22 cellular contexts compared by ENCODE assay signal in genomic region chr19:32702010-32702409, GRCh38. TPM values are rescaled to one million over a fixed set of nuclear protein-coding genes. Genes with fewer than 3 reads are reported as not detected.
DNase-seq lines count a peak whose midpoint lies in the region; ATAC-seq and TF ChIP-seq lines count a peak whose summit lies in the region.
"Had no signal": no experiment of that assay in that cellular context is flagged by ENCODE, and none has a peak within 500 bp of the region (broad histone marks: within the 10 kb centered on the region; RNA-seq: fewer than 3 reads in every experiment).

No MANE protein-coding gene starts in this region.

- H3K4me1 ChIP-seq in lower lobe of right lung: peaks cover 20% of the 10 kb centered on the region
- H3K4me1 ChIP-seq: tibial nerve had no signal

- no peaks in the 10 kb centered on the region for H3K4me1 Mint-ChIP-seq in osteocyte (ENCODE audit: unreplicated experiment)
- H3K4me1 Mint-ChIP-seq: mesothelial cell of epicardium had no signal

- peaks cover 12% of the 10 kb centered on the region for H3K9me3 ChIP-seq in lower lobe of right lung

- DNase-seq in COLO668 (lab: John Stamatoyannopoulos, UW; ENCODE audit: unreplicated experiment) (peak; percentile 23), NCI-H1417 treated with DMSO at 0.1 percent for 48 hours (lab: John Stamatoyannopoulos, UW) (peak; percentile 36), lower lobe of right lung (no peak), SIG-M5 treated with dmso at 0.1 percent for 504 hours (lab: John Stamatoyannopoulos, UW; ENCODE audit: unreplicated experiment) (no peak), KG1 (lab: John Stamatoyannopoulos, UW) (no peak), osteocyte (ENCODE audit: extremely low spot score, unreplicated experiment) (no peak), amniotic stem cell (lab: John Stamatoyannopoulos, UW) (no peak)
- DNase-seq: activated CD8-positive, alpha-beta T cell treated with anti-CD3 and anti-CD28 coated beads, Interleukin-2, amount 10 ng/mL, durations not matched to agents 7 days and 5 days; activated naive CD4-positive, alpha-beta T cell treated with anti-CD3 and anti-CD28 coated beads, Interleukin-2, amount 50 U/mL, for 16 hours; activated T-cell treated with anti-CD3 and anti-CD28 coated beads, Interleukin-2, amount 50 U/mL, for 4 hours; CD4-positive, alpha-beta T cell; heart right ventricle; NCI-H226; right cardiac atrium; stimulated activated naive CD4-positive, alpha-beta T cell; WERI-Rb-1 had no signal

- no peak overlapping the region for H3K4me3 Mint-ChIP-seq in osteocyte (ENCODE audit: unreplicated experiment)
- H3K4me3 Mint-ChIP-seq: activated CD8-positive, alpha-beta T cell treated with anti-CD3 and anti-CD28 coated beads, Interleukin-2, amount 10 ng/mL, durations not matched to agents 7 days and 5 days; activated T-cell treated with anti-CD3 and anti-CD28 coated beads, Interleukin-2, amount 50 U/mL, for 4 hours; CD4-positive, alpha-beta T cell; mesothelial cell of epicardium; T-helper 1 cell treated with Interleukin-12 subunit alpha and Interleukin-12 subunit beta and Interleukin-4 antibody, amounts not matched to agents 30 μg/mL and 1 μg/mL, for 36 hours had no signal

- no peak overlapping the region for H3K4me3 ChIP-seq in lower lobe of right lung
- H3K4me3 ChIP-seq: heart right ventricle, tibial nerve had no signal

- intact Hi-C loops in lower lobe of right lung (cut with DNase I): no loop called here

- H3K27me3 Mint-ChIP-seq in osteocyte (ENCODE audit: unreplicated experiment): no peaks in the 10 kb centered on the region
- H3K27me3 Mint-ChIP-seq: CD4-positive, alpha-beta T cell had no signal

- H3K27ac ChIP-seq in VCaP: peak overlapping the region; percentile 48
- H3K27ac ChIP-seq in lower lobe of right lung: no peak overlapping the region
- H3K27ac ChIP-seq: heart right ventricle, KMS-11, tibial nerve, WERI-Rb-1 had no signal

- peak; percentile 62 to 86 for ATAC-seq in lower lobe of right lung
- ATAC-seq: activated CD8-positive, alpha-beta T cell treated with anti-CD3 and anti-CD28 coated beads, Interleukin-2, amount 10 ng/mL, durations not matched to agents 7 days and 5 days; activated T-cell treated with anti-CD3 and anti-CD28 coated beads, Interleukin-2, amount 50 U/mL, for 4 hours; heart right ventricle; right cardiac atrium; Right ventricle myocardium inferior had no signal

- no peaks in the 10 kb centered on the region for H3K27me3 ChIP-seq in lower lobe of right lung (ENCODE audit: low read depth)
- H3K27me3 ChIP-seq: heart right ventricle, tibial nerve had no signal

- TF ChIP-seq CTCF in VCaP (conservative IDR thresholded peaks at IDR 0.05) (no peak), lower lobe of right lung (IDR thresholded peaks at IDR 0.05) (no peak), osteocyte (IDR thresholded peaks at IDR 0.05) (no peak)

- peaks cover 27% of the 10 kb centered on the region for H3K36me3 Mint-ChIP-seq in osteocyte (ENCODE audit: unreplicated experiment)

- H3K9me3 Mint-ChIP-seq in osteocyte (ENCODE audit: unreplicated experiment): peaks cover 6% of the 10 kb centered on the region

- peaks cover 27% of the 10 kb centered on the region for H3K36me3 ChIP-seq in lower lobe of right lung

- no peak overlapping the region for H3K27ac Mint-ChIP-seq in osteocyte (ENCODE audit: unreplicated experiment)
- H3K27ac Mint-ChIP-seq: activated CD8-positive, alpha-beta T cell treated with anti-CD3 and anti-CD28 coated beads, Interleukin-2, amount 10 ng/mL, durations not matched to agents 7 days and 5 days; CD4-positive, alpha-beta T cell; T-helper 1 cell treated with Interleukin-12 subunit alpha and Interleukin-12 subunit beta and Interleukin-4 antibody, amounts not matched to agents 30 μg/mL and 1 μg/mL, for 36 hours had no signal

RNA-seq across cellular contexts. Expression of gene NUDT19, which starts 10.4 kb away (rescaled TPM):
- total RNA-seq in lower lobe of right lung: 18.5 TPM
- total RNA-seq in osteocyte: 6.8 and 7.5 TPM in 2 replicates

RNA-seq across cellular contexts. Expression of gene TDRD12, which starts 17.6 kb away (rescaled TPM):
- total RNA-seq in lower lobe of right lung (not detected), osteocyte (0.11 TPM in 1 of 2 replicates, not detected in the other)
- total RNA-seq: Right ventricle myocardium inferior had no signal

RNA-seq across cellular contexts. Expression of gene RGS9BP, which starts 26.4 kb away (rescaled TPM):
- total RNA-seq in lower lobe of right lung (2.1 TPM), osteocyte (0.37 and 0.86 TPM in 2 replicates)

RNA-seq across cellular contexts. Expression of gene ANKRD27, which starts 27.0 kb away (rescaled TPM):
- 44.5 TPM for total RNA-seq in lower lobe of right lung
- total RNA-seq in osteocyte: 22.0 and 24.1 TPM in 2 replicates

Comparison
In these comparisons a context has a peak if more than half of its experiments do, and no peak if none do; other contexts are left out.
1. DNase-seq: peak in COLO668 (single experiment) and NCI-H1417 treated with DMSO at 0.1 percent for 48 hours (single experiment); none in lower lobe of right lung (single experiment), SIG-M5 treated with dmso at 0.1 percent for 504 hours (single experiment), KG1 (single experiment), osteocyte (single experiment) and amniotic stem cell (single experiment).